13 cellular contexts compared by ENCODE assay signal in the genomic region with DNA sequence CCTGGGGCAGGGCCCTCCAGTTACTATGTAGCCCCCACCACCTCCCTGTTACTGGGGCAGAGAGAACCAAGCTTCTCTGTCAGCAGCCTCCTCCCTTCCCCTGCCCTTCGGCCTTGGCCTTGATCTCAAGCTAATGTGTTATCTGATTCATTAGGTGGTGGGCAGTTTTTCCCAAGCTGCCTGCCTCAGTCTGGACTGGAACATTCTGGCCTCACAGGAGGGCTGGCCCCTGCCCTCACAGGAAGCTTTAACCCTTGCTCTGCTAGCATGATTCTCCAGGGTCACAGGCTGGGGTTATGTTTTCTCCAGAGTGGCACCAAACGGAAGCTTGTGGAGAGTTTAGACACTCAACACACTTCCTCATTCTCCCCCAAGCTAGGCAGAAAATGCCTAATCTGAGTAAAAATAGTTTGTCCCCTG. TPM values are rescaled to one million over a fixed set of nuclear protein-coding genes. Genes with fewer than 3 reads are reported as not detected.
A peak's percentile ranks its signal among the peaks of the same experiment; 100 is the strongest.
DNase-seq lines count a peak whose midpoint lies in the region; ATAC-seq, FAIRE-seq and TF ChIP-seq lines count a peak whose summit lies in the region.
"Had no signal": no experiment of that assay in that cellular context is flagged by ENCODE, and none has a peak within 500 bp of the region (broad histone marks: within the 10 kb centered on the region; RNA-seq: fewer than 3 reads in every experiment).

No MANE protein-coding gene starts in this region.

- no peak overlapping the region for H2AFZ ChIP-seq in HepG2 (ENCODE audit: low read length)

- no peak for TF ChIP-seq CTCF in heart right ventricle (IDR thresholded peaks at IDR 0.05)
- no peak for TF ChIP-seq CTCF in HepG2 (CRISPR knock-in tag; IDR thresholded peaks at IDR 0.05)

- H3K9me3 ChIP-seq in heart right ventricle (no peaks in the 10 kb centered on the region), HepG2 (ENCODE audit: low read length) (no peaks in the 10 kb centered on the region)
- H3K9me3 ChIP-seq: A549, SJSA1 had no signal

- CTCF ChIA-PET in HepG2 (lab: Yijun Ruan, JAX; ENCODE audit: low intra/inter-chr PET ratio, low total read pairs) = no interaction called here

- no peak for TF ChIP-seq RAD21 in HepG2 (CRISPR knock-in tag; IDR thresholded peaks at IDR 0.05)

- ATAC-seq in heart right ventricle (peak in 5 of 8 donors; percentile 33 to 67 (median 52)), HepG2 (peak; percentile 72), GM18511 (IDR thresholded peaks at IDR 0.05; ENCODE audit: unreplicated experiment) (no peak), HG03378 (IDR thresholded peaks at IDR 0.05; ENCODE audit: unreplicated experiment) (no peak)
- no peak for ATAC-seq in activated CD4-positive, CD25-positive, alpha-beta regulatory T cell treated with anti-CD3 and anti-CD28 coated beads, Interleukin-2, amount 50 U/mL, for 24 hours

- POLR2A ChIA-PET in HepG2 (lab: Yijun Ruan, JAX) = interaction anchor here (1.1 kb wide), 1 partner anchor 91 kb away, joined by 3 read pairs; no protein-coding TSS in a partner anchor

- no peak for TF ChIP-seq POLR2A in HepG2 (IDR thresholded peaks at IDR 0.05; ENCODE audit: insufficient read depth in 1 of 2, low read depth in 2 of 2, low read length in 2 of 2)

- in situ Hi-C loops in HepG2 (cut with HindIII; ENCODE audit: extremely low pct_ligation_motif_present, low pct_unique_long_range_greater_than_20kb) = no loop called here

- H3K36me3 ChIP-seq in heart right ventricle (no peaks in the 10 kb centered on the region), HepG2 (replicated peaks in 1 of 2; ENCODE audit: control insufficient read depth in 1 of 2, insufficient read depth in 2 of 2, low read length in 2 of 2) (no peaks in the 10 kb centered on the region)
- H3K36me3 ChIP-seq: SJSA1 had no signal

- H3K4me2 ChIP-seq in HepG2 (ENCODE audit: low read depth, low read length) = peak overlapping the region; percentile 43; the same call in 1 of the 2 replicates

- no TSS peak for BruUV-seq in HepG2 (replicated peaks; lab: Mats Ljungman, UMichigan)

- H3K9ac ChIP-seq in HepG2 (ENCODE audit: insufficient read depth, low read depth, low read length) = no peak overlapping the region

- H4K20me1 ChIP-seq in HepG2 (ENCODE audit: insufficient read depth, low read length) = no peaks in the 10 kb centered on the region

- 48 to 84% methylated on average over 2 of the region's 2 CpGs for WGBS in heart right ventricle, 2 donors
- WGBS in HepG2 (ENCODE audit: low lambda C conversion rate) = 0% methylated on average over 2 of the region's 2 CpGs

- no peak for DNase-seq in heart right ventricle
- no peak for DNase-seq in cardiac septum (ENCODE audit: low spot score)
- DNase-seq in SKM-1 (lab: John Stamatoyannopoulos, UW; ENCODE audit: unreplicated experiment) = peak; percentile 92
- no peak for DNase-seq in HepG2 (ENCODE audit: low spot score)
- no peak for DNase-seq in DMS79 (lab: John Stamatoyannopoulos, UW)
- DNase-seq: stimulated activated CD4-positive, alpha-beta T cell treated with anti-CD3 and anti-CD28 coated beads, Interleukin-4, amount 100 ng/mL, for 1 hour had no signal

- TF ChIP-seq EP300 in HepG2 (IDR thresholded peaks at IDR 0.05; ENCODE audit: low read depth in 2 of 2, low read length in 2 of 2) (no peak), HepG2 (CRISPR knock-in tag; IDR thresholded peaks at IDR 0.05; ENCODE audit: borderline replicate concordance) (no peak)

- H3K4me1 ChIP-seq in heart right ventricle (peaks cover 0 to 31% (median 0%) of the 10 kb centered on the region in 9 donors), HepG2 (ENCODE audit: insufficient read depth, low read length) (peaks cover 30% of the 10 kb centered on the region)

- H3K27ac ChIP-seq in heart right ventricle (peak overlapping the region in 1 of 10 donors; percentile 84), HepG2 (ENCODE audit: extremely low read length, insufficient read depth, low read length) (no peak overlapping the region)
- H3K27ac ChIP-seq: SJSA1 had no signal

- FAIRE-seq in HepG2 (lab: Jason Lieb, UNC) = no peak
- FAIRE-seq: A549 had no signal

- H3K79me2 ChIP-seq in HepG2 (ENCODE audit: insufficient read depth, low read length) = no peaks in the 10 kb centered on the region

- intact Hi-C loops in heart right ventricle (cut with DNase I) = no loop called here
- intact Hi-C loops in cardiac septum (cut with DNase I) = no loop called here
- intact Hi-C loops in HepG2 (cut with micrococcal nuclease; ENCODE audit: unreplicated experiment) = no loop called here

- H3K27me3 ChIP-seq in heart right ventricle (peaks cover 0 to 5% (median 0%) of the 10 kb centered on the region in 7 donors), HepG2 (ENCODE audit: control insufficient read depth in 1 of 2, insufficient read depth in 2 of 2, low read length in 2 of 2) (peaks cover 0 to 2% of the 10 kb centered on the region in 2 experiments; a peak in 1 of 5 replicates)

- H3K4me3 ChIP-seq in heart right ventricle = no peak overlapping the region
- no peak overlapping the region for H3K4me3 ChIP-seq in HepG2 (replicated peaks in 1 of 3; ENCODE audit: insufficient read depth in 1 of 3, low read depth in 2 of 3, low read length in 3 of 3)
- H3K4me3 ChIP-seq: A549, SJSA1 had no signal

TF ChIP-seq in HepG2, 621 proteins besides CTCF, POLR2A, EP300 and RAD21 (continues in another document):
- TF ChIP-seq ZNF274 (CRISPR knock-in tag; IDR thresholded peaks at IDR 0.05) = no peak

RNA-seq across cellular contexts. Expression of a gene that starts 37.2 kb away (rescaled TPM):
- total RNA-seq in heart right ventricle (1 to 10 TPM in 5 of 10 donors, under 1 TPM in 5; 0.32 to 1.6 (median 0.91) TPM), cardiac septum (1.8 TPM), HepG2 (2016; rRNA removed; fragmentation: Illumina TruSeq; extraction: Trizol) (4.8 and 8.5 TPM in 2 replicates)
- polyA plus RNA-seq in heart right ventricle (1 to 10 TPM in 1 of 2 donors, under 1 TPM in 1; 0.88 to 1.7 TPM), HepG2 (2011; rRNA removed) (9.9 and 16.1 TPM in 2 replicates)
- 1.5 and 2.2 TPM in 2 replicates for total RNA-seq in HepG2 (2016; cell fraction: cytosol; rRNA removed; fragmentation: Illumina TruSeq; extraction: Trizol; ENCODE audit: low read depth)
- total RNA-seq in HepG2 (2016; cell fraction: insoluble cytoplasmic fraction; rRNA removed; fragmentation: Illumina TruSeq; extraction: Trizol) = 3.6 and 8.3 TPM in 2 replicates
- total RNA-seq in HepG2 (2016; cell fraction: membrane; rRNA removed; fragmentation: Illumina TruSeq; extraction: Trizol) = 5.1 and 6.1 TPM in 2 replicates
- 11.0 and 14.1 TPM in 2 replicates for total RNA-seq in HepG2 (2016; cell fraction: nucleus; rRNA removed; fragmentation: Illumina TruSeq; extraction: Trizol)
- 7.9 and 8.4 TPM in 2 replicates for polyA plus RNA-seq in HepG2 (2011; cell fraction: cytosol; rRNA removed)
- polyA plus RNA-seq in HepG2 (2011; cell fraction: nucleus; rRNA removed) = 33.5 and 37.5 TPM in 2 replicates
- 11.7 and 19.4 TPM in 2 replicates for polyA plus RNA-seq in HepG2 (2012)
- 2.5 TPM in 2 replicates for polyA plus RNA-seq in HepG2 (2016; cell fraction: cytosol; fragmentation: Illumina TruSeq; extraction: Trizol; ENCODE audit: low read depth)
- 5.1 and 6.9 TPM in 2 replicates for polyA plus RNA-seq in HepG2 (2016; cell fraction: insoluble cytoplasmic fraction; fragmentation: Illumina TruSeq; extraction: Trizol; ENCODE audit: low read depth)
- polyA plus RNA-seq in HepG2 (2016; cell fraction: membrane; fragmentation: Illumina TruSeq; extraction: Trizol; ENCODE audit: low read depth) = 5.7 and 5.9 TPM in 2 replicates
- 20.8 and 22.7 TPM in 2 replicates for polyA plus RNA-seq in HepG2 (2016; cell fraction: nucleus; fragmentation: Illumina TruSeq; extraction: Trizol; ENCODE audit: insufficient read depth, low read depth)
- 32.9 and 95.0 TPM in 2 replicates for polyA minus RNA-seq in HepG2 (2011; rRNA and poly(A)+ RNA removed; ENCODE audit: low replicate concordance)
- polyA minus RNA-seq in HepG2 (2011; cell fraction: cytosol; rRNA and poly(A)+ RNA removed) = 7.2 and 7.7 TPM in 2 replicates
- polyA minus RNA-seq in HepG2 (2011; cell fraction: nucleus; rRNA and poly(A)+ RNA removed) = 11.1 and 11.3 TPM in 2 replicates

RNA-seq across cellular contexts. Expression of a gene that starts 50.2 kb away (rescaled TPM):
- total RNA-seq in heart right ventricle (under 1 TPM in 1 of 10 donors, not detected in 9; 0.12 TPM), cardiac septum (not detected), HepG2 (2016; rRNA removed; fragmentation: Illumina TruSeq; extraction: Trizol) (not detected in 2 replicates)
- polyA plus RNA-seq in heart right ventricle (under 1 TPM in 1 of 2 donors, not detected in 1; 0.01 TPM), HepG2 (2011; rRNA removed) (not detected in 2 replicates)
- total RNA-seq in HepG2 (2016; cell fraction: cytosol; rRNA removed; fragmentation: Illumina TruSeq; extraction: Trizol; ENCODE audit: low read depth) = not detected in 2 replicates
- total RNA-seq in HepG2 (2016; cell fraction: insoluble cytoplasmic fraction; rRNA removed; fragmentation: Illumina TruSeq; extraction: Trizol) = not detected in 2 replicates
- not detected in 2 replicates for total RNA-seq in HepG2 (2016; cell fraction: membrane; rRNA removed; fragmentation: Illumina TruSeq; extraction: Trizol)
- total RNA-seq in HepG2 (2016; cell fraction: nucleus; rRNA removed; fragmentation: Illumina TruSeq; extraction: Trizol) = not detected in 2 replicates
- not detected in 2 replicates for polyA plus RNA-seq in HepG2 (2011; cell fraction: cytosol; rRNA removed)
- polyA plus RNA-seq in HepG2 (2011; cell fraction: nucleus; rRNA removed) = not detected in 2 replicates
- polyA plus RNA-seq in HepG2 (2012) = not detected in 2 replicates
- not detected in 2 replicates for polyA plus RNA-seq in HepG2 (2016; cell fraction: cytosol; fragmentation: Illumina TruSeq; extraction: Trizol; ENCODE audit: low read depth)
- polyA plus RNA-seq in HepG2 (2016; cell fraction: insoluble cytoplasmic fraction; fragmentation: Illumina TruSeq; extraction: Trizol; ENCODE audit: low read depth) = not detected in 2 replicates
- not detected in 2 replicates for polyA plus RNA-seq in HepG2 (2016; cell fraction: membrane; fragmentation: Illumina TruSeq; extraction: Trizol; ENCODE audit: low read depth)
- polyA plus RNA-seq in HepG2 (2016; cell fraction: nucleus; fragmentation: Illumina TruSeq; extraction: Trizol; ENCODE audit: insufficient read depth, low read depth) = not detected in 2 replicates
- 0.96 TPM in 1 of 2 replicates, not detected in the other for polyA minus RNA-seq in HepG2 (2011; rRNA and poly(A)+ RNA removed; ENCODE audit: low replicate concordance)
- polyA minus RNA-seq in HepG2 (2011; cell fraction: cytosol; rRNA and poly(A)+ RNA removed) = not detected in 2 replicates
- polyA minus RNA-seq in HepG2 (2011; cell fraction: nucleus; rRNA and poly(A)+ RNA removed) = not detected in 2 replicates
- total RNA-seq: activated CD8-positive, alpha-beta memory T cell treated with anti-CD3 and anti-CD28 coated beads for 36 hours; SJSA1; subcutaneous adipose tissue had no signal

Comparison
In these comparisons a context has a peak if more than half of its experiments do, and no peak if none do; other contexts are left out.
1. ATAC-seq: peak in heart right ventricle (5 of 8) and HepG2 (single experiment); none in GM18511 (single experiment), HG03378 (single experiment) and activated CD4-positive, CD25-positive, alpha-beta regulatory T cell treated with anti-CD3 and anti-CD28 coated beads, Interleukin-2, amount 50 U/mL, for 24 hours (0 of 2).